Comparison of ENCODE assay signal across 9 cellular contexts in the genomic region with DNA sequence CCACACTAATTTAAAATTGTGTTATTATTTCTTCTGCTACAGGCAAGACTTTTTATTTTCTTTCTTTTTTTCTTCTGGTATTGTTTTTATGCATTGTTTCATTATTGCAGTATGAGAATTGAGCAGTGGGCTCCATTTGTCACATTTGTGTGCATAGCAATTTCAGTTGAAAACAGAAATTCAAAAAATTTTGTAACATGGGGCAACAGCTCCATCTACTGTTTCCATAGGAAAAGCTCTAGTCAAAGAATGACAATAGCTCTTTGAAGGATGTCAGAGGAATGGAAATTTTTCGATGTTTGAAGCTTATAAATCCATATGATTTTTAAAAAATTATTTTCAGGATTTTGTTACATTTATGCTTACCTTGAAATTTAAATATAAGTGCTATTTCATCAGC.
DNase-seq lines count a peak whose midpoint lies in the region; ATAC-seq and TF ChIP-seq lines count a peak whose summit lies in the region.
"Had no signal": no experiment of that assay in that cellular context is flagged by ENCODE, and none has a peak within 500 bp of the region (broad histone marks: within the 10 kb centered on the region; RNA-seq: fewer than 3 reads in every experiment).

No MANE protein-coding gene starts in this region.

- peak overlapping the region in 1 of 6 donors; percentile 21 for H3K27ac Mint-ChIP-seq in naive B cell
- H3K27ac Mint-ChIP-seq: activated naive CD4-positive, alpha-beta T cell treated with anti-CD3 and anti-CD28 coated beads, Interleukin-2, amount 50 U/mL, for 24 hours had no signal

- no peak overlapping the region for H3K4me3 Mint-ChIP-seq in naive B cell
- H3K4me3 Mint-ChIP-seq: activated naive CD4-positive, alpha-beta T cell treated with anti-CD3 and anti-CD28 coated beads, Interleukin-2, amount 50 U/mL, for 24 hours had no signal

- peak in 1 of 2 donors; percentile 37 for ATAC-seq in naive B cell (ENCODE audit: low read depth in 2 of 2)
- no peak for ATAC-seq in HG02588 (IDR thresholded peaks at IDR 0.05; ENCODE audit: unreplicated experiment)

- no peaks in the 10 kb centered on the region for H3K27me3 Mint-ChIP-seq in naive B cell

- H3K36me3 Mint-ChIP-seq in naive B cell: peaks cover 14 to 17% of the 10 kb centered on the region in 2 donors
- H3K36me3 Mint-ChIP-seq: activated naive CD4-positive, alpha-beta T cell treated with anti-CD3 and anti-CD28 coated beads, Interleukin-2, amount 50 U/mL, for 24 hours had no signal

- TF ChIP-seq CTCF in HFF-Myc (IDR thresholded peaks at IDR 0.05; ENCODE audit: low read depth, low read length, missing control alignments): peak; percentile 35

- H3K9me3 Mint-ChIP-seq in naive B cell: peaks cover 0 to 4% (median 0%) of the 10 kb centered on the region in 7 donors
- H3K9me3 Mint-ChIP-seq: activated naive CD4-positive, alpha-beta T cell treated with anti-CD3 and anti-CD28 coated beads, Interleukin-2, amount 50 U/mL, for 24 hours had no signal

- H3K4me3 ChIP-seq in HFF-Myc (replicated peaks; ENCODE audit: low read depth, low read length): no peak overlapping the region

- DNase-seq in NCI-H2196 (lab: John Stamatoyannopoulos, UW; ENCODE audit: unreplicated experiment): peak; percentile 30
- no peak for DNase-seq in NCI-H2196 treated with DMSO at 0.1 percent for 48 hours (lab: John Stamatoyannopoulos, UW; ENCODE audit: unreplicated experiment)
- no peak for DNase-seq in HFF-Myc (ENCODE audit: extremely low read depth, low read depth)
- peak; percentile 49 for DNase-seq in NCI-H69 (lab: John Stamatoyannopoulos, UW)
- DNase-seq in dermis microvascular lymphatic vessel endothelial cell (ENCODE audit: low read depth in 2 of 2): peak; percentile 9 to 39
- peak; percentile 14 for DNase-seq in naive B cell
- DNase-seq in NK-92 treated with Interleukin-12 subunit alpha and Interleukin-12 subunit beta, amount 100 ng/mL, for 24 hours (lab: John Stamatoyannopoulos, UW): no peak

- peaks cover 6 to 12% (median 7%) of the 10 kb centered on the region in 3 donors for H3K4me1 Mint-ChIP-seq in naive B cell
- H3K4me1 Mint-ChIP-seq: activated naive CD4-positive, alpha-beta T cell treated with anti-CD3 and anti-CD28 coated beads, Interleukin-2, amount 50 U/mL, for 24 hours had no signal

Comparison
In these comparisons a context has a peak if more than half of its experiments do, and no peak if none do; other contexts are left out.
1. DNase-seq: peak in NCI-H2196 (single experiment), NCI-H69 (single experiment), dermis microvascular lymphatic vessel endothelial cell (2 of 2) and naive B cell (single experiment); none in NCI-H2196 treated with DMSO at 0.1 percent for 48 hours (single experiment), HFF-Myc (single experiment) and NK-92 treated with Interleukin-12 subunit alpha and Interleukin-12 subunit beta, amount 100 ng/mL, for 24 hours (single experiment).